In genomic region chr1:214632091-214632490, GRCh38 we compare ENCODE assay signal across 18 cellular contexts. TPM values are rescaled to one million over a fixed set of nuclear protein-coding genes. Genes with fewer than 3 reads are reported as not detected.
A peak's percentile ranks its signal among the peaks of the same experiment; 100 is the strongest.
DNase-seq lines count a peak whose midpoint lies in the region; ATAC-seq, FAIRE-seq and TF ChIP-seq lines count a peak whose summit lies in the region.
"Had no signal": no experiment of that assay in that cellular context is flagged by ENCODE, and none has a peak within 500 bp of the region (broad histone marks: within the 10 kb centered on the region; RNA-seq: fewer than 3 reads in every experiment).

No MANE protein-coding gene starts in this region.

- H3K27ac ChIP-seq in GM23248 (no peak overlapping the region), colonic mucosa (no peak overlapping the region)
- H3K27ac ChIP-seq: body of pancreas, SJCRH30, skin epidermis, upper lobe of right lung had no signal

- no peak overlapping the region for H3K4me3 Mint-ChIP-seq in activated naive CD4-positive, alpha-beta T cell treated with anti-CD3 and anti-CD28 coated beads, Interleukin-2, amount 10 ng/mL, durations not matched to agents 7 days and 5 days
- no peak overlapping the region for H3K4me3 Mint-ChIP-seq in memory B cell
- H3K4me3 Mint-ChIP-seq: stimulated activated naive B cell treated with anti-CD40 and anti-IgM and Interleukin-4, amounts not matched to agents 10 μg/mL and 1 μg/mL and 100 μg/mL, for 72 hours had no signal

- intact Hi-C loops in colonic mucosa (cut with DNase I) = loop anchor here (10.0 kb wide), 1 partner anchor 893 kb away; no protein-coding TSS in a partner anchor

- H3K9ac ChIP-seq in GM23248 (no peak overlapping the region), colonic mucosa (ENCODE audit: low read depth in 2 of 2, low read length in 2 of 2) (no peak overlapping the region)

- no peak for FAIRE-seq in GM12891 (lab: Jason Lieb, UNC)

- no peaks in the 10 kb centered on the region for H3K27me3 Mint-ChIP-seq in activated naive CD4-positive, alpha-beta T cell treated with anti-CD3 and anti-CD28 coated beads, Interleukin-2, amount 10 ng/mL, durations not matched to agents 7 days and 5 days
- no peaks in the 10 kb centered on the region for H3K27me3 Mint-ChIP-seq in memory B cell
- H3K27me3 Mint-ChIP-seq: stimulated activated naive B cell treated with anti-CD40 and anti-IgM and Interleukin-4, amounts not matched to agents 10 μg/mL and 1 μg/mL and 100 μg/mL, for 72 hours had no signal

- H3K36me3 Mint-ChIP-seq in activated naive CD4-positive, alpha-beta T cell treated with anti-CD3 and anti-CD28 coated beads, Interleukin-2, amount 10 ng/mL, durations not matched to agents 7 days and 5 days = peaks cover 79% of the 10 kb centered on the region
- peaks cover 17 to 78% of the 10 kb centered on the region in 2 donors for H3K36me3 Mint-ChIP-seq in activated naive CD4-positive, alpha-beta T cell treated with anti-CD3 and anti-CD28 coated beads, Interleukin-2, amount 50 U/mL, for 72 hours
- H3K36me3 Mint-ChIP-seq in memory B cell = peaks cover 2% of the 10 kb centered on the region

- peak overlapping the region; percentile 45 for H2AFZ ChIP-seq in GM23248

- H4K20me1 ChIP-seq in GM23248 (ENCODE audit: insufficient read depth) = no peaks in the 10 kb centered on the region

- H3K36me3 ChIP-seq in GM23248 (ENCODE audit: low read depth) (0 out of 2 replicates have a peak, but pooled peaks cover 6% of the 10 kb centered on the region), colonic mucosa (no peaks in the 10 kb centered on the region)
- H3K36me3 ChIP-seq: upper lobe of right lung had no signal

- no peak for TF ChIP-seq POLR2A in GM12891 (IDR thresholded peaks at IDR 0.05; ENCODE audit: low read depth, low read length)

- H3K4me1 ChIP-seq in GM23248 (ENCODE audit: insufficient read depth) (no peaks in the 10 kb centered on the region), colonic mucosa (no peaks in the 10 kb centered on the region)
- H3K4me1 ChIP-seq: SJCRH30, upper lobe of right lung had no signal

- in situ Hi-C loops in GM23248 (cut with MboI) = no loop called here

- no peak overlapping the region for H3K4me3 ChIP-seq in GM23248
- H3K4me3 ChIP-seq in colonic mucosa = no peak overlapping the region
- H3K4me3 ChIP-seq: body of pancreas, SJCRH30, skin epidermis, upper lobe of right lung had no signal

- peak; percentile 65 for DNase-seq in activated naive CD4-positive, alpha-beta T cell treated with anti-CD3 and anti-CD28 coated beads, Interleukin-2, amount 10 ng/mL, durations not matched to agents 7 days and 5 days
- DNase-seq in activated naive CD4-positive, alpha-beta T cell treated with anti-CD3 and anti-CD28 coated beads, Interleukin-2, amount 50 U/mL, for 72 hours (ENCODE audit: low spot score in 2 of 2) = no peak
- DNase-seq in GM23248 (no peak), T-helper 2 cell (peak in 3 of 5 experiments; percentile 44 to 80 (median 54)), memory B cell (ENCODE audit: low spot score in 2 of 2) (no peak), GM12891 (ENCODE audit: insufficient read length, low spot score) (no peak), colonic mucosa (no peak), C1 segment of cervical spinal cord (lab: John Stamatoyannopoulos, UW) (no peak)
- DNase-seq: body of pancreas; DMS53; left ventricle myocardium superior; NCI-H510A; posterior cingulate gyrus; SJCRH30; stimulated activated naive B cell treated with anti-CD40 and anti-IgM and Interleukin-4, amounts not matched to agents 10 μg/mL and 1 μg/mL and 100 μg/mL, for 72 hours; upper lobe of right lung had no signal

- no peaks in the 10 kb centered on the region for H3K9me3 Mint-ChIP-seq in activated naive CD4-positive, alpha-beta T cell treated with anti-CD3 and anti-CD28 coated beads, Interleukin-2, amount 10 ng/mL, durations not matched to agents 7 days and 5 days
- H3K9me3 Mint-ChIP-seq in activated naive CD4-positive, alpha-beta T cell treated with anti-CD3 and anti-CD28 coated beads, Interleukin-2, amount 50 U/mL, for 72 hours = no peaks in the 10 kb centered on the region
- H3K9me3 Mint-ChIP-seq in memory B cell = no peaks in the 10 kb centered on the region
- H3K9me3 Mint-ChIP-seq: stimulated activated naive B cell treated with anti-CD40 and anti-IgM and Interleukin-4, amounts not matched to agents 10 μg/mL and 1 μg/mL and 100 μg/mL, for 72 hours had no signal

- H3K9me3 ChIP-seq in GM23248 (ENCODE audit: low read depth) (no peaks in the 10 kb centered on the region), colonic mucosa (no peaks in the 10 kb centered on the region)
- H3K9me3 ChIP-seq: body of pancreas, SJCRH30, upper lobe of right lung had no signal

- peak overlapping the region; percentile 94 for H3K27ac Mint-ChIP-seq in activated naive CD4-positive, alpha-beta T cell treated with anti-CD3 and anti-CD28 coated beads, Interleukin-2, amount 10 ng/mL, durations not matched to agents 7 days and 5 days
- H3K27ac Mint-ChIP-seq in activated naive CD4-positive, alpha-beta T cell treated with anti-CD3 and anti-CD28 coated beads, Interleukin-2, amount 50 U/mL, for 72 hours = no peak overlapping the region
- H3K27ac Mint-ChIP-seq in memory B cell = no peak overlapping the region
- H3K27ac Mint-ChIP-seq: stimulated activated naive B cell treated with anti-CD40 and anti-IgM and Interleukin-4, amounts not matched to agents 10 μg/mL and 1 μg/mL and 100 μg/mL, for 72 hours had no signal

- no peak for ATAC-seq in activated naive CD4-positive, alpha-beta T cell treated with anti-CD3 and anti-CD28 coated beads, Interleukin-2, amount 50 U/mL, for 72 hours
- peak; percentile 63 for ATAC-seq in memory B cell (ENCODE audit: low read depth)
- ATAC-seq: body of pancreas; HCT116; left ventricle myocardium superior; stimulated activated naive B cell treated with anti-CD40 and anti-IgM and Interleukin-4, amounts not matched to agents 10 μg/mL and 1 μg/mL and 100 μg/mL, for 72 hours; upper lobe of right lung had no signal

- no peaks in the 10 kb centered on the region for H3F3A ChIP-seq in GM23248 (ENCODE audit: insufficient read depth)

- no peaks in the 10 kb centered on the region for H3K9me2 ChIP-seq in GM23248 (ENCODE audit: insufficient read depth)

- no peak overlapping the region for H3K4me2 ChIP-seq in GM23248 (ENCODE audit: unreplicated experiment)

- 95 to 96% methylated on average over 4 of the region's 4 CpGs for WGBS in GM23248 (ENCODE audit: low coverage in 1 of 2, low lambda C conversion rate in 2 of 2, missing lambda C conversion rate in 2 of 2), 2 experiments

- H3K27me3 ChIP-seq in GM23248 (replicated peaks; ENCODE audit: insufficient read depth) (no peaks in the 10 kb centered on the region), colonic mucosa (no peaks in the 10 kb centered on the region)
- H3K27me3 ChIP-seq: body of pancreas, SJCRH30, upper lobe of right lung had no signal

- TF ChIP-seq CTCF in colonic mucosa (IDR thresholded peaks at IDR 0.05) = no peak

- CTCF ChIA-PET in activated naive CD4-positive, alpha-beta T cell treated with anti-CD3 and anti-CD28 coated beads, Interleukin-2, amount 10 ng/mL, durations not matched to agents 7 days and 5 days (lab: Charles Lee) = interaction anchor here (0.7 to 0.9 kb wide), 3 partner anchors 10 to 514 kb away, joined by 3 to 4 read pairs (median 3); no protein-coding TSS in a partner anchor

- H3K4me1 Mint-ChIP-seq in activated naive CD4-positive, alpha-beta T cell treated with anti-CD3 and anti-CD28 coated beads, Interleukin-2, amount 10 ng/mL, durations not matched to agents 7 days and 5 days = peaks cover 30% of the 10 kb centered on the region
- H3K4me1 Mint-ChIP-seq in memory B cell = peaks cover 5% of the 10 kb centered on the region

- H3K79me2 ChIP-seq in GM23248 (ENCODE audit: insufficient read depth) = no peaks in the 10 kb centered on the region

TF ChIP-seq in GM12891, 5 proteins besides CTCF, POLR2A, EP300 and RAD21:
- TF ChIP-seq POLR2AphosphoS5 (IDR thresholded peaks at IDR 0.05; ENCODE audit: low read depth, low read length) = no peak
- no peak for TF ChIP-seq TAF1 (IDR thresholded peaks at IDR 0.05; ENCODE audit: low read depth, low read length)

RNA-seq across cellular contexts. Expression of gene CENPF, which starts 29.1 kb away (rescaled TPM):
- total RNA-seq in activated naive CD4-positive, alpha-beta T cell treated with anti-CD3 and anti-CD28 coated beads, Interleukin-2, amount 50 U/mL, for 72 hours = 10 to 100 TPM; 74.2 to 87.0 TPM
- 15.2 and 25.9 TPM in 2 replicates for total RNA-seq in GM23248 (2014; rRNA removed; shearing (Covaris generic))
- 24.2 and 29.1 TPM in 2 replicates for polyA plus RNA-seq in GM23248 (2016; fragmentation: Nextera tagmentation; extraction: Ambion mirVana)
- polyA plus RNA-seq in GM12891 (2012; ENCODE audit: low read depth, missing spikeins) = 34.5 TPM
- total RNA-seq in colonic mucosa = 10 to 100 TPM; 21.2 to 67.9 TPM

Comparison
In these comparisons a context has a peak if more than half of its experiments do, and no peak if none do; other contexts are left out.
1. DNase-seq: peak in activated naive CD4-positive, alpha-beta T cell treated with anti-CD3 and anti-CD28 coated beads, Interleukin-2, amount 10 ng/mL, durations not matched to agents 7 days and 5 days (single experiment) and T-helper 2 cell (3 of 5); none in activated naive CD4-positive, alpha-beta T cell treated with anti-CD3 and anti-CD28 coated beads, Interleukin-2, amount 50 U/mL, for 72 hours (0 of 2), GM23248 (single experiment), memory B cell (0 of 2), GM12891 (single experiment), colonic mucosa (single experiment) and C1 segment of cervical spinal cord (0 of 14).